ENCODE assay signal across 8 cellular contexts in the genomic region with DNA sequence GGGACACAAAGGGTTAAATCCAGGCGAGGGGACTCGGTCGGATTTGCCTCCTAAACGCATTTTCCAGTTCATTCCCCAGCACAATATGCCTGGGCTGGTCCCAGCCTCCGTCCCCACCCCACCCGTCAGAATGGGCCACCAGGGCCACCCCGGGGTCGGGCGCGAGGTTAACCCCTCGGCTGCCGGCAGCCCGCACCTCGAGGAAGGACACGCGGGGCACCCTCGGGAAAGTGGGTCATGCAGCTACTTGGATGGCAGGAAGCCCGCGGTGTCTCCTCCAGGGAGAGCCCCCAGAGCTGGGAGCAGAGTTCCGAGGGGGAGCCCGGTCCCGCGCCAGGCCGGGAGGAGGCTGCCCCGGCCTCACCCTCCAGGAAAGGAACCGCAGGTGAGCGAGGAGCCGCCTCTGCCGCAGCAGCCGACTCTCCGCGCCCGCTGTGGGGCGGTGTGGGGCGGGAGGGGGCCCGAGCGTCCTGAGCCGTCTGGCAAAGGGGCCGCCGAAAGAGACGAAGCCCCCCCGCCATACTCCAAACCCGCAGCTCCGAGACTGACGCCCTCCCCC. TPM values are rescaled to one million over a fixed set of nuclear protein-coding genes. Genes with fewer than 3 reads are reported as not detected.
DNase-seq lines count a peak whose midpoint lies in the region; ATAC-seq and TF ChIP-seq lines count a peak whose summit lies in the region.

No MANE protein-coding gene starts in this region.

- WGBS in H9 (ENCODE audit: extremely low coverage, insufficient read length, low lambda C conversion rate) = no CpG with 5 or more reads among the region's 45 CpGs

- H3K36me3 ChIP-seq in neutrophil = no peaks in the 10 kb centered on the region

- peaks cover 0 to 3% (median 0%) of the 10 kb centered on the region in 7 donors for H3K9me3 Mint-ChIP-seq in CD14-positive monocyte
- H3K9me3 Mint-ChIP-seq in H9 = no peaks in the 10 kb centered on the region
- no peaks in the 10 kb centered on the region for H3K9me3 Mint-ChIP-seq in WTC11

- no peak overlapping the region for H2BK15ac ChIP-seq in H9 (ENCODE audit: low read depth, low read length)

- CTCF ChIA-PET in WTC11 (lab: Charles Lee) = interaction anchor here (0.6 to 2.8 kb wide), 14 partner anchors 15 to 381 kb away, joined by 3 to 9 read pairs (median 4); no protein-coding TSS in a partner anchor

- peak; percentile 13 for TF ChIP-seq CTCF in CD14-positive monocyte (IDR thresholded peaks at IDR 0.05)
- TF ChIP-seq CTCF in H9 (conservative IDR thresholded peaks at IDR 0.05) = peak; percentile 19; the same call in 2 of the 3 replicates
- TF ChIP-seq CTCF in WTC11 (IDR thresholded peaks at IDR 0.05) = no peak
- peak; percentile 14 for TF ChIP-seq CTCF in fibroblast of villous mesenchyme (IDR thresholded peaks at IDR 0.05; ENCODE audit: insufficient read depth, low read depth, low read length)
- TF ChIP-seq CTCF in neutrophil (IDR thresholded peaks at IDR 0.05) = no peak

- H3K9ac ChIP-seq in H9 (ENCODE audit: extremely low read depth, insufficient read length, low read length) = peak overlapping the region; percentile 61

- peaks cover 40% of the 10 kb centered on the region for H3K4me1 Mint-ChIP-seq in CD14-positive monocyte
- peaks cover 45 to 50% of the 10 kb centered on the region in 2 experiments for H3K4me1 Mint-ChIP-seq in H9
- H3K4me1 Mint-ChIP-seq in WTC11 = peaks cover 46% of the 10 kb centered on the region

- H3K4me3 Mint-ChIP-seq in CD14-positive monocyte = peak overlapping the region; percentile 94 to 98
- peak overlapping the region; percentile 98 to 99 for H3K4me3 Mint-ChIP-seq in H9
- peak overlapping the region; percentile 95 for H3K4me3 Mint-ChIP-seq in WTC11

- no peak overlapping the region for H3K18ac ChIP-seq in H9 (ENCODE audit: insufficient read length, low read depth, low read length)

- H3K4me1 ChIP-seq in H9 (ENCODE audit: insufficient read depth, low read length) (peaks cover 21% of the 10 kb centered on the region; the same call in 1 of the 2 replicates), neutrophil (ENCODE audit: control insufficient read depth in 1 of 2, insufficient read depth in 1 of 2, low read depth in 1 of 2, low read length in 1 of 2) (peaks cover 45 to 48% of the 10 kb centered on the region in 2 experiments)

- DNase-seq in CD14-positive monocyte (ENCODE audit: low spot score) (no peak), H9 (peak; percentile 66), WTC11 (ENCODE audit: low spot score) (peak; percentile 47), fibroblast of villous mesenchyme (ENCODE audit: low read depth) (no peak), KG1 (lab: John Stamatoyannopoulos, UW) (no peak)

- H3K79me1 ChIP-seq in H9 (ENCODE audit: insufficient read depth, low read depth, low read length, poor library complexity, severe bottlenecking) = peaks cover 4% of the 10 kb centered on the region

- H4K20me1 ChIP-seq in H9 (ENCODE audit: control insufficient read depth, insufficient read depth, insufficient read length) = no peaks in the 10 kb centered on the region

- H3K4me3 ChIP-seq in fibroblast of villous mesenchyme (ENCODE audit: low read depth, low read length) (peak overlapping the region; percentile 75), neutrophil (ENCODE audit: low read depth in 1 of 2, low read length in 1 of 2) (peak overlapping the region; percentile 78 to 87)

- H4K8ac ChIP-seq in H9 (replicated peaks; ENCODE audit: insufficient read length, low read depth, low read length) = no peak overlapping the region

- no peak overlapping the region for H3K4ac ChIP-seq in H9 (ENCODE audit: low read depth, low read length)

- no peak overlapping the region for H2BK5ac ChIP-seq in H9 (ENCODE audit: insufficient read length, low read length)

- H4K91ac ChIP-seq in H9 (ENCODE audit: insufficient read length, low read depth, low read length) = no peak overlapping the region

- H4K5ac ChIP-seq in H9 (ENCODE audit: insufficient read length, low read depth, low read length) = no peak overlapping the region

- no peaks in the 10 kb centered on the region for H3K27me3 ChIP-seq in H9 (ENCODE audit: insufficient read depth, low read length)
- peaks cover 4% of the 10 kb centered on the region for H3K27me3 ChIP-seq in neutrophil

- intact Hi-C loops in CD14-positive monocyte (cut with micrococcal nuclease) = loop anchor here (2.0 to 10.0 kb wide), 3 partner anchors 61 to 245 kb away; no protein-coding TSS in a partner anchor

- H3K27me3 Mint-ChIP-seq in CD14-positive monocyte (ENCODE audit: low read depth in 3 of 3) (peaks cover 12 to 38% (median 17%) of the 10 kb centered on the region in 3 donors), H9 (ENCODE audit: low read depth) (peaks cover 17% of the 10 kb centered on the region), WTC11 (ENCODE audit: low read depth) (peaks cover 4% of the 10 kb centered on the region; the same call in 1 of the 2 replicates)

- peak overlapping the region in 2 of 7 donors; percentile 23 to 81 for H3K27ac Mint-ChIP-seq in CD14-positive monocyte
- H3K27ac Mint-ChIP-seq in H9 = peak overlapping the region in 2 of 3 experiments; percentile 59 to 85; a peak in 2 of 7 replicates
- H3K27ac Mint-ChIP-seq in WTC11 = no peak overlapping the region; the same call in 1 of the 2 replicates

- H3K14ac ChIP-seq in H9 (ENCODE audit: insufficient read depth, low read length) = no peak overlapping the region; the same call in 1 of the 2 replicates

- no peak overlapping the region for H3K23ac ChIP-seq in H9 (ENCODE audit: insufficient read length, low read depth, low read length)

- H3T11ph ChIP-seq in H9 (ENCODE audit: low read length) = no peak overlapping the region

- H3K9me3 ChIP-seq in H9 (ENCODE audit: control insufficient read depth, low read depth, low read length) (no peaks in the 10 kb centered on the region), neutrophil (no peaks in the 10 kb centered on the region)

- no peak overlapping the region for H2BK120ac ChIP-seq in H9 (ENCODE audit: low read depth, low read length, poor library complexity, severe bottlenecking)

- no peak overlapping the region for H3K56ac ChIP-seq in H9 (ENCODE audit: insufficient read length, low read depth, low read length)

- ATAC-seq in WTC11 = no peak
- no peak for ATAC-seq in HG02759 (IDR thresholded peaks at IDR 0.05; ENCODE audit: unreplicated experiment)
- no peak for ATAC-seq in HG03439 (IDR thresholded peaks at IDR 0.05; ENCODE audit: unreplicated experiment)

- H2BK20ac ChIP-seq in H9 (ENCODE audit: low read depth, low read length, poor library complexity, severe bottlenecking) = no peak overlapping the region

- no peak overlapping the region for H2BK12ac ChIP-seq in H9 (ENCODE audit: insufficient read length, low read depth, low read length)

- no peak overlapping the region for H3K27ac ChIP-seq in H9 (ENCODE audit: insufficient read length, low read depth, low read length)
- peak overlapping the region; percentile 89 for H3K27ac ChIP-seq in neutrophil

- peak overlapping the region; percentile 83 for H3K4me2 ChIP-seq in H9 (ENCODE audit: insufficient read depth, insufficient read length, low read length)

- H3K23me2 ChIP-seq in H9 (ENCODE audit: insufficient read length, low read depth, low read length, poor library complexity, severe bottlenecking) = peaks cover 11% of the 10 kb centered on the region

- no peak overlapping the region for H2AK5ac ChIP-seq in H9 (ENCODE audit: insufficient read length, low read length)

- peaks cover 39% of the 10 kb centered on the region; the same call in 1 of the 2 replicates for H3K79me2 ChIP-seq in H9 (ENCODE audit: insufficient read depth, low read length)

- POLR2A ChIA-PET in WTC11 (lab: Charles Lee) = interaction anchor here (1.3 to 1.9 kb wide), 2 partner anchors 15 to 33 kb away, joined by 3 to 7 read pairs; no protein-coding TSS in a partner anchor

- H2AFZ ChIP-seq in H9 (ENCODE audit: low read length) = no peak overlapping the region

- peaks cover 4 to 9% of the 10 kb centered on the region in 2 donors for H3K36me3 Mint-ChIP-seq in CD14-positive monocyte
- H3K36me3 Mint-ChIP-seq in H9 (ENCODE audit: insufficient read depth in 1 of 3, low read depth in 3 of 3) = peaks cover 0 to 15% (median 14%) of the 10 kb centered on the region in 3 experiments; a peak in 5 of 7 replicates
- H3K36me3 Mint-ChIP-seq in WTC11 = no peaks in the 10 kb centered on the region

TF ChIP-seq in WTC11, 78 proteins besides CTCF, POLR2A, EP300 and RAD21 (continues in another document):
- TF ChIP-seq SP1 (CRISPR knock-in tag; conservative IDR thresholded peaks at IDR 0.05) = no peak
- TF ChIP-seq, protein P1, sequence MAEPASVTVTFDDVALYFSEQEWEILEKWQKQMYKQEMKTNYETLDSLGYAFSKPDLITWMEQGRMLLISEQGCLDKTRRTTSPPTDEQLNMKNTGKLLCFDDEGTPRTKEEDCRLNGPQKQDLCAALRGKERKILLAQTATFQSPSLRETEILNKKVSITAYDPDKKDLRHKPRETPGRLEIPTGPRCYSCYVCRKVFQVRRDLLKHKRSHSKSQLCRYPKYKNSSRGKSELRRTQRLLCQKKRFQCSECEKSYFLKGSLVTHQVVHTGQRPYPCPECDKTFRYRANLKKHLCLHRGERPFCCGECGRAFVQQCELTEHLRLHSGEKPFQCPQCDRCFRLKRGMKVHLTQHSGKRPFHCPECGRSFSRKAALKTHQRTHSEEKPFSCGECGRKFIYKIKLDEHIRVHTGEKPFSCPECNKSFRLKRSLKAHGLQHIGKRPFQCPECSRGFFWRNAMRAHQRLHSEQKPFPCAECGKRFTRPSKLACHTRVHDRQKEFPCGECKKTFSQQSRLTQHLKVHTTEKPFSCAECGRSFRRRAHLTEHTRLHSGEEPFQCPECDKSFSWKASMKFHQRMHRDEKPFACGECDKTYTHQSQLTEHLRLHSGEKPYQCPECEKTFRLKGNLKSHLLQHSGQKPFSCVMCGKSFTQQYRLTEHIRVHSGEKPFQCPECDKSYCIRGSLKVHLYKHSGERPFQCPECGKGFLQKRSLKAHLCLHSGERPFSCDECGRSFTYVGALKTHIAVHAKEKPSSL (CRISPR knock-in tag; conservative IDR thresholded peaks at IDR 0.05) = no peak
- TF ChIP-seq FOXJ3 (CRISPR knock-in tag; IDR thresholded peaks at IDR 0.05; ENCODE audit: borderline replicate concordance) = no peak
- no peak for TF ChIP-seq GABPB1 (CRISPR knock-in tag; IDR thresholded peaks at IDR 0.05)
- TF ChIP-seq ETV6 (CRISPR knock-in tag; IDR thresholded peaks at IDR 0.05) = peak; percentile 40; the same call in 1 of the 2 replicates
- no peak for TF ChIP-seq GRHL2 (CRISPR knock-in tag; IDR thresholded peaks at IDR 0.05; ENCODE audit: insufficient replicate concordance, severe bottlenecking)
- TF ChIP-seq ZNF317 (CRISPR knock-in tag; IDR thresholded peaks at IDR 0.05; ENCODE audit: borderline replicate concordance, low read depth) = no peak
- TF ChIP-seq FOXK1 (CRISPR knock-in tag; IDR thresholded peaks at IDR 0.05) = no peak
- TF ChIP-seq ZNF423 (CRISPR knock-in tag; IDR thresholded peaks at IDR 0.05) = peak; percentile 36; the same call in 1 of the 2 replicates
- TF ChIP-seq ESRRA (CRISPR knock-in tag; IDR thresholded peaks at IDR 0.05; ENCODE audit: borderline replicate concordance) = peak; percentile 43; the same call in 1 of the 2 replicates

RNA-seq across cellular contexts. Expression of a gene that starts 1.4 kb away (rescaled TPM):
- polyA plus RNA-seq in CD14-positive monocyte = under 1 TPM; 0.53 to 0.85 TPM
- total RNA-seq in H9 (2021) (113 and 121 TPM in 2 replicates), WTC11 (2021) (68.4 to 86.2 TPM (median 69.5 TPM) in 3 replicates), fibroblast of villous mesenchyme (3.9 and 4.8 TPM in 2 replicates)

Comparison
In these comparisons a context has a peak if more than half of its experiments do, and no peak if none do; other contexts are left out.
1. DNase-seq: peak in H9 (single experiment) and WTC11 (single experiment); none in CD14-positive monocyte (single experiment), fibroblast of villous mesenchyme (single experiment) and KG1 (single experiment).
2. CTCF ChIP-seq: peak in CD14-positive monocyte (single experiment), H9 (single experiment) and fibroblast of villous mesenchyme (single experiment); none in WTC11 (single experiment) and neutrophil (single experiment).
3. RNA of a gene that starts 1.4 kb away (total RNA-seq): 113 to 121 TPM in H9 and 68.4 to 86.2 TPM in WTC11; 3.9 to 4.8 TPM in fibroblast of villous mesenchyme; every median in the first group is over 10 times any median in the second.
4. Peak in every context shown above with its lines, with median percentiles within 50 percentile points of each other: H3K4me3 Mint-ChIP-seq.